22 cellular contexts compared by ENCODE assay signal in genomic region chr14:90608281-90608680, GRCh38.
DNase-seq lines count a peak whose midpoint lies in the region; TF ChIP-seq lines count a peak whose summit lies in the region.
"Had no signal": no experiment of that assay in that cellular context is flagged by ENCODE, and none has a peak within 500 bp of the region (broad histone marks: within the 10 kb centered on the region; RNA-seq: fewer than 3 reads in every experiment).

No MANE protein-coding gene starts in this region.

- H3K9me2 ChIP-seq in MM.1S (replicated peaks; ENCODE audit: insufficient read depth, low read length): no peaks in the 10 kb centered on the region

- peak overlapping the region; percentile 49 for H3K4me2 ChIP-seq in MM.1S (ENCODE audit: low read depth, low read length)
- H3K4me2 ChIP-seq: hepatocyte had no signal

- H3K36me3 ChIP-seq in MM.1S (replicated peaks; ENCODE audit: insufficient read depth, low read length): no peaks in the 10 kb centered on the region
- H3K36me3 ChIP-seq in rectal smooth muscle tissue (ENCODE audit: control insufficient read depth, insufficient read depth, low read length): no peaks in the 10 kb centered on the region

- peaks cover 26% of the 10 kb centered on the region for H3K4me1 ChIP-seq in MM.1S (ENCODE audit: low read length)
- H3K4me1 ChIP-seq in rectal smooth muscle tissue (ENCODE audit: control insufficient read depth, insufficient read depth, low read length): peaks cover 14% of the 10 kb centered on the region

- peak overlapping the region; percentile 33 to 87 (median 58) for H3K27ac Mint-ChIP-seq in CD14-positive monocyte
- H3K27ac Mint-ChIP-seq in brain: peak overlapping the region in 4 of 5 experiments; percentile 57 to 92 (median 76)
- H3K27ac Mint-ChIP-seq: activated naive CD4-positive, alpha-beta T cell treated with anti-CD3 and anti-CD28 coated beads, Interleukin-2, amount 10 ng/mL, durations not matched to agents 7 days and 5 days; activated T-cell treated with anti-CD3 and anti-CD28 coated beads, Interleukin-2, amount 50 U/mL, for 72 hours; immature natural killer cell; progenitor cell of endocrine pancreas; stimulated activated memory B cell treated with anti-CD40 and anti-IgM and Interleukin-4, amounts not matched to agents 10 μg/mL and 1 μg/mL and 100 μg/mL, for 72 hours had no signal

- TF ChIP-seq CTCF in CD14-positive monocyte (IDR thresholded peaks at IDR 0.05) (no peak), MM.1S (IDR thresholded peaks at IDR 0.05; ENCODE audit: low read length) (no peak), brain (conservative IDR thresholded peaks at IDR 0.05) (no peak)

- H3K36me3 Mint-ChIP-seq in CD14-positive monocyte: no peaks in the 10 kb centered on the region
- peaks cover 15% of the 10 kb centered on the region for H3K36me3 Mint-ChIP-seq in brain
- H3K36me3 Mint-ChIP-seq: activated naive CD4-positive, alpha-beta T cell treated with anti-CD3 and anti-CD28 coated beads, Interleukin-2, amount 10 ng/mL, durations not matched to agents 7 days and 5 days; immature natural killer cell; stimulated activated memory B cell treated with anti-CD40 and anti-IgM and Interleukin-4, amounts not matched to agents 10 μg/mL and 1 μg/mL and 100 μg/mL, for 72 hours had no signal

- H3K27me3 Mint-ChIP-seq in CD14-positive monocyte (ENCODE audit: low read depth in 3 of 3) (peaks cover 0 to 2% (median 0%) of the 10 kb centered on the region in 3 donors), brain (no peaks in the 10 kb centered on the region)

- H3K4me1 Mint-ChIP-seq in CD14-positive monocyte (peaks cover 62% of the 10 kb centered on the region), brain (peaks cover 78% of the 10 kb centered on the region)
- H3K4me1 Mint-ChIP-seq: activated naive CD4-positive, alpha-beta T cell treated with anti-CD3 and anti-CD28 coated beads, Interleukin-2, amount 10 ng/mL, durations not matched to agents 7 days and 5 days; immature natural killer cell had no signal

- H3K9me3 Mint-ChIP-seq in CD14-positive monocyte (no peaks in the 10 kb centered on the region), brain (no peaks in the 10 kb centered on the region)
- H3K9me3 Mint-ChIP-seq: activated naive CD4-positive, alpha-beta T cell treated with anti-CD3 and anti-CD28 coated beads, Interleukin-2, amount 10 ng/mL, durations not matched to agents 7 days and 5 days; activated T-cell treated with anti-CD3 and anti-CD28 coated beads, Interleukin-2, amount 50 U/mL, for 72 hours; immature natural killer cell; stimulated activated memory B cell treated with anti-CD40 and anti-IgM and Interleukin-4, amounts not matched to agents 10 μg/mL and 1 μg/mL and 100 μg/mL, for 72 hours had no signal

- no peaks in the 10 kb centered on the region for H4K20me1 ChIP-seq in MM.1S (ENCODE audit: insufficient read depth, low read length)

- H2AFZ ChIP-seq in MM.1S (ENCODE audit: low read length): no peak overlapping the region
- H2AFZ ChIP-seq: hepatocyte had no signal

- H3K27me3 ChIP-seq in MM.1S (replicated peaks; ENCODE audit: insufficient read depth, low read length) (no peaks in the 10 kb centered on the region), rectal smooth muscle tissue (ENCODE audit: control insufficient read depth, insufficient read depth, low read length) (no peaks in the 10 kb centered on the region)
- H3K27me3 ChIP-seq: hepatocyte had no signal

- peak overlapping the region; percentile 45 to 80 for H3K4me3 Mint-ChIP-seq in CD14-positive monocyte
- H3K4me3 Mint-ChIP-seq in brain: no peak overlapping the region
- H3K4me3 Mint-ChIP-seq: activated naive CD4-positive, alpha-beta T cell treated with anti-CD3 and anti-CD28 coated beads, Interleukin-2, amount 10 ng/mL, durations not matched to agents 7 days and 5 days; activated T-cell treated with anti-CD3 and anti-CD28 coated beads, Interleukin-2, amount 50 U/mL, for 72 hours; immature natural killer cell; stimulated activated memory B cell treated with anti-CD40 and anti-IgM and Interleukin-4, amounts not matched to agents 10 μg/mL and 1 μg/mL and 100 μg/mL, for 72 hours had no signal

- no peaks in the 10 kb centered on the region for H3F3A ChIP-seq in MM.1S (ENCODE audit: insufficient read depth, low read length)

- H3K9ac ChIP-seq in MM.1S (ENCODE audit: low read length) (no peak overlapping the region), rectal smooth muscle tissue (ENCODE audit: low read length) (no peak overlapping the region)

- H3K27ac ChIP-seq in MM.1S (ENCODE audit: low read length): no peak overlapping the region; the same call in 1 of the 2 replicates
- H3K27ac ChIP-seq in rectal smooth muscle tissue (ENCODE audit: low read depth, low read length): peak overlapping the region; percentile 82
- H3K27ac ChIP-seq: hepatocyte had no signal

- DNase-seq in CD14-positive monocyte (ENCODE audit: low spot score): no peak
- no peak for DNase-seq in MM.1S
- DNase-seq in KG1 (lab: John Stamatoyannopoulos, UW): no peak
- no peak for DNase-seq in COLO668 (lab: John Stamatoyannopoulos, UW; ENCODE audit: unreplicated experiment)
- DNase-seq in NCI-H82 treated with DMSO at 0.1 percent for 48 hours (lab: John Stamatoyannopoulos, UW; ENCODE audit: unreplicated experiment): no peak
- no peak for DNase-seq in NCI-H1092 treated with DMSO at 0.1 percent for 48 hours (lab: John Stamatoyannopoulos, UW)
- DNase-seq: activated naive CD4-positive, alpha-beta T cell treated with anti-CD3 and anti-CD28 coated beads, Interleukin-2, amount 10 ng/mL, durations not matched to agents 7 days and 5 days; activated T-cell treated with anti-CD3 and anti-CD28 coated beads, Interleukin-2, amount 50 U/mL, for 72 hours; cerebellar nuclear complex; effector CD4-positive, alpha-beta T cell; foreskin melanocyte; immature natural killer cell; left ventricle myocardium superior; midbrain; NCI-H1417 treated with DMSO at 0.1 percent for 48 hours; NCI-H510A; T-helper 9 cell had no signal

- H3K4me3 ChIP-seq in MM.1S (ENCODE audit: low read length) (no peak overlapping the region), rectal smooth muscle tissue (ENCODE audit: low read length) (no peak overlapping the region)
- H3K4me3 ChIP-seq: hepatocyte had no signal

- H3K9me3 ChIP-seq in MM.1S (replicated peaks; ENCODE audit: insufficient read depth, low read length): no peaks in the 10 kb centered on the region

- H3K79me2 ChIP-seq in MM.1S (ENCODE audit: low read length): no peaks in the 10 kb centered on the region
- H3K79me2 ChIP-seq: hepatocyte had no signal

- intact Hi-C loops in CD14-positive monocyte (cut with micrococcal nuclease): loop anchor here (5.0 to 10.0 kb wide), 3 partner anchors 47 to 74 kb away; no protein-coding TSS in a partner anchor

Comparison
In these comparisons a context has a peak if more than half of its experiments do, and no peak if none do; other contexts are left out.
1. H3K4me3 Mint-ChIP-seq: peak in CD14-positive monocyte (2 of 2); none in brain (0 of 5).